8 cellular contexts compared by ENCODE assay signal in the genomic region with DNA sequence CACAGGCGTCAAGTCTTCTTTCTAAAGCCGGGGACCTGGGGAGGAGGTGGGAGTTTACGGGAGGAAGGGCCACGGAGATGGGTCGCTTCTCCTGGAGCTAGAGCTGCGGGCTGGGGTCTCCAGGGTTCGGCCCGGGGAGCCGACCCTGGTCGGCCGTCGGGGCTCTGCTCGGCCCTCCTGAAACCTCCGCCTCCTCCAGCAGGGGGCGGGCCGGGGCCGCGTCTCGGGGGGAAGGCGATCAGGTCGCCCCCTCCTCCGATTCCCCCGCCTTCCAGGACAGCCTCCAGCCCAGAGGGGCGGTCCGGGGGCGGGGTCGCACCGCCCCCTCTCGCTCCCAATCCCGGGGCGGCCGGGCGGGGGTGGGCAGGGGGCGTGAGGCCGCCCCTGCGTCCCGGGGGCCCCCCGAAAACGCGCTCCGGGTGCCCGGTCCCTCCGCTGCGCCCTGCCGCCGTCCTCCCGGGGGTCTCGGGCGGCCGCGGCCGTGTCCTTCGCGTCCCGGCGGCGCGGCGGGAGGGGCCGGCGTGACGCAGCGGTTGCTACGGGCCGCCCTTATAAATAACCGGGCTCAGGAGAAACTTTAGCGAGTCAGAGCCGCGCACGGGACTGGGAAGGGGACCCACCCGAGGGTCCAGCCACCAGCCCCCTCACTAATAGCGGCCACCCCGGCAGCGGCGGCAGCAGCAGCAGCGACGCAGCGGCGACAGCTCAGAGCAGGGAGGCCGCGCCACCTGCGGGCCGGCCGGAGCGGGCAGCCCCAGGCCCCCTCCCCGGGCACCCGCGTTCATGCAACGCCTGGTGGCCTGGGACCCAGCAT. TPM values are rescaled to one million over a fixed set of nuclear protein-coding genes. Genes with fewer than 3 reads are reported as not detected.
A peak's percentile ranks its signal among the peaks of the same experiment; 100 is the strongest.
DNase-seq lines count a peak whose midpoint lies in the region; ATAC-seq, FAIRE-seq and TF ChIP-seq lines count a peak whose summit lies in the region.

Gene CEBPB, plus strand, starts transcription at position 580 of the 814 bp plus-strand sequence. Its CDS starts 204 bp downstream, at position 784.

- H3K4me2 ChIP-seq in HepG2 (ENCODE audit: low read depth, low read length): peak within 1 kb of the TSS; percentile 100

- TF ChIP-seq RAD21 in HepG2 (CRISPR knock-in tag; IDR thresholded peaks at IDR 0.05): peak; percentile 96

- H3K4me1 ChIP-seq in HepG2 (ENCODE audit: insufficient read depth, low read length): peaks cover 72% of the 10 kb centered on the region

- POLR2A ChIA-PET in HepG2 (lab: Yijun Ruan, JAX): interaction anchor here (0.5 to 6.3 kb wide), 34 partner anchors 12 to 404 kb away, joined by 3 to 98 read pairs (median 8); partner anchors contain the start of gene PTPN1

- no peaks in the 10 kb centered on the region for H3K9me3 ChIP-seq in HepG2 (ENCODE audit: low read length)

- no peaks in the 10 kb centered on the region; a peak in 1 of 5 replicates for H3K27me3 ChIP-seq in HepG2 (ENCODE audit: control insufficient read depth in 1 of 2, insufficient read depth in 2 of 2, low read length in 2 of 2)

- peak in 1 of 2 experiments; percentile 99; a peak in 2 of 4 replicates for TF ChIP-seq POLR2A in HepG2 (IDR thresholded peaks at IDR 0.05; ENCODE audit: insufficient read depth in 1 of 2, low read depth in 2 of 2, low read length in 2 of 2)

- DNase-seq in NCI-H1436 (lab: John Stamatoyannopoulos, UW): peak; percentile 84
- no peak for DNase-seq in NCI-H1436 treated with DMSO at 0.1 percent for 48 hours (lab: John Stamatoyannopoulos, UW)
- peak; percentile 45 to 92 for DNase-seq in NCI-H526 (lab: John Stamatoyannopoulos, UW)
- DNase-seq in activated CD4-positive, alpha-beta T cell treated with anti-CD3 and anti-CD28 coated beads, Interleukin-2, amount 50 U/mL, for 1 hour: peak; percentile 81
- peak; percentile 80 for DNase-seq in dedifferentiated amniotic fluid mesenchymal stem cell (ENCODE audit: extremely low spot score)
- peak; percentile 90 for DNase-seq in HepG2 (ENCODE audit: low spot score)
- peak; percentile 82 for DNase-seq in stimulated activated CD4-positive, alpha-beta T cell treated with anti-CD3 and anti-CD28 coated beads, Interleukin-4, amount 100 ng/mL, for 24 hours

- peaks cover 1 to 14% of the 10 kb centered on the region in 2 experiments; a peak in 2 of 5 replicates for H3K36me3 ChIP-seq in HepG2 (replicated peaks in 1 of 2; ENCODE audit: control insufficient read depth in 1 of 2, insufficient read depth in 2 of 2, low read length in 2 of 2)

- ATAC-seq in HG03103 (IDR thresholded peaks at IDR 0.05; ENCODE audit: low read depth, unreplicated experiment): peak; percentile 36
- peak; percentile 46 for ATAC-seq in HepG2

- peak within 1 kb of the TSS; percentile 97 for H3K9ac ChIP-seq in HepG2 (ENCODE audit: insufficient read depth, low read depth, low read length)

- under 1% methylated on average over 29 of the region's 89 CpGs for WGBS in HepG2 (ENCODE audit: low lambda C conversion rate)

- intact Hi-C loops in HepG2 (cut with micrococcal nuclease; ENCODE audit: unreplicated experiment): loop anchor here (1.0 to 10.0 kb wide), 5 partner anchors 54 to 270 kb away; no protein-coding TSS in a partner anchor

- H4K20me1 ChIP-seq in HepG2 (ENCODE audit: insufficient read depth, low read length): peaks cover 35% of the 10 kb centered on the region

- no TSS peak for BruUV-seq in HepG2 (replicated peaks; lab: Mats Ljungman, UMichigan)

- no peak within 1 kb of the TSS for H2AFZ ChIP-seq in HepG2 (ENCODE audit: low read length)

- CTCF ChIA-PET in HepG2 (lab: Yijun Ruan, JAX; ENCODE audit: low intra/inter-chr PET ratio, low total read pairs): interaction anchor here (1.2 to 6.6 kb wide), 3 partner anchors 154 to 389 kb away, joined by 4 to 138 read pairs (median 11); no protein-coding TSS in a partner anchor

- in situ Hi-C loops in HepG2 (cut with HindIII; ENCODE audit: extremely low pct_ligation_motif_present, low pct_unique_long_range_greater_than_20kb): loop anchor here (5.0 kb wide), 1 partner anchor 82 kb away; no protein-coding TSS in a partner anchor

- FAIRE-seq in HepG2 (lab: Jason Lieb, UNC): no peak

- TF ChIP-seq EP300 in HepG2 (IDR thresholded peaks at IDR 0.05; ENCODE audit: low read depth in 2 of 2, low read length in 2 of 2) (peak; percentile 31 to 43; a peak in 1 of 4 replicates), HepG2 (CRISPR knock-in tag; IDR thresholded peaks at IDR 0.05; ENCODE audit: borderline replicate concordance) (peak; percentile 42; the same call in 1 of the 2 replicates)

- H3K4me3 ChIP-seq in HepG2 (replicated peaks in 1 of 3; ENCODE audit: insufficient read depth in 1 of 3, low read depth in 2 of 3, low read length in 3 of 3): peak within 1 kb of the TSS; percentile 80 to 99 (median 95)

- TF ChIP-seq CTCF in HepG2 (CRISPR knock-in tag; IDR thresholded peaks at IDR 0.05): peak; percentile 96

- H3K27ac ChIP-seq in HepG2 (ENCODE audit: extremely low read length, insufficient read depth, low read length): peak within 1 kb of the TSS; percentile 79

- H3K79me2 ChIP-seq in HepG2 (ENCODE audit: insufficient read depth, low read length): peaks cover 25% of the 10 kb centered on the region

TF ChIP-seq in HepG2, 621 proteins besides CTCF, POLR2A, EP300 and RAD21 (continues in another document):
- peak; percentile 90 for TF ChIP-seq ZNF124 (CRISPR knock-in tag; IDR thresholded peaks at IDR 0.05)
- TF ChIP-seq ZBTB10 (CRISPR knock-in tag; IDR thresholded peaks at IDR 0.05; ENCODE audit: borderline replicate concordance): peak; percentile 98
- peak; percentile 88; the same call in 1 of the 2 replicates for TF ChIP-seq ZFP36L2 (CRISPR knock-in tag; IDR thresholded peaks at IDR 0.05)
- peak; percentile 91 for TF ChIP-seq BHLHE40 (IDR thresholded peaks at IDR 0.05; ENCODE audit: low read length)
- TF ChIP-seq FOSL2 (CRISPR knock-in tag; IDR thresholded peaks at IDR 0.05): peak; percentile 76
- peak; percentile 75 for TF ChIP-seq PHF5A (CRISPR knock-in tag; IDR thresholded peaks at IDR 0.05; ENCODE audit: low read depth, unreplicated experiment)
- TF ChIP-seq KAT7 (CRISPR knock-in tag; IDR thresholded peaks at IDR 0.05; ENCODE audit: borderline replicate concordance): peak; percentile 95
- TF ChIP-seq ZKSCAN1 (IDR thresholded peaks at IDR 0.05; ENCODE audit: low read length): 0 out of 2 replicates have a peak, but pooled peaks have one; percentile 13
- TF ChIP-seq, protein P1, sequence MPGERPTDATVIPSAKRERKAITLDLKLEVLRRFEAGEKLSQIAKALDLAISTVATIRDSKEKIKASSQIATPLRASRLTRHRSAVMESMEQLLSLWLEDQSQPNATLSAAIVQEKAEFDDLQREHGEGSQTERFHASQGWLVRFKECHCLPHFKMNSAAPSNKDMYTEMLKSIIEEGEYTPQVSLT (CRISPR knock-in tag; IDR thresholded peaks at IDR 0.05; ENCODE audit: borderline replicate concordance, low read depth): no peak; the same call in 1 of the 2 replicates
- TF ChIP-seq STAT5B (CRISPR knock-in tag; IDR thresholded peaks at IDR 0.05): peak; percentile 42; the same call in 1 of the 2 replicates
- TF ChIP-seq NBN (conservative IDR thresholded peaks at IDR 0.05): no peak
- no peak; the same call in 1 of the 2 replicates for TF ChIP-seq ZNF567 (CRISPR knock-in tag; IDR thresholded peaks at IDR 0.05; ENCODE audit: borderline replicate concordance)
- 0 out of 2 replicates have a peak, but pooled peaks have one; percentile 19 for TF ChIP-seq TCF7 (IDR thresholded peaks at IDR 0.05; ENCODE audit: low read depth)

RNA-seq across cellular contexts. Expression of gene CEBPB, which starts in this region (rescaled TPM):
- total RNA-seq in HepG2 (2016; rRNA removed; fragmentation: Illumina TruSeq; extraction: Trizol): 12.1 and 18.5 TPM in 2 replicates
- total RNA-seq in HepG2 (2016; cell fraction: cytosol; rRNA removed; fragmentation: Illumina TruSeq; extraction: Trizol; ENCODE audit: low read depth): 9.1 and 9.9 TPM in 2 replicates
- 11.0 and 17.4 TPM in 2 replicates for total RNA-seq in HepG2 (2016; cell fraction: insoluble cytoplasmic fraction; rRNA removed; fragmentation: Illumina TruSeq; extraction: Trizol)
- total RNA-seq in HepG2 (2016; cell fraction: membrane; rRNA removed; fragmentation: Illumina TruSeq; extraction: Trizol): 19.9 and 21.0 TPM in 2 replicates
- 8.1 and 9.8 TPM in 2 replicates for total RNA-seq in HepG2 (2016; cell fraction: nucleus; rRNA removed; fragmentation: Illumina TruSeq; extraction: Trizol)
- 28.2 and 43.0 TPM in 2 replicates for polyA plus RNA-seq in HepG2 (2011; rRNA removed)
- 31.3 and 41.1 TPM in 2 replicates for polyA plus RNA-seq in HepG2 (2011; cell fraction: cytosol; rRNA removed)
- polyA plus RNA-seq in HepG2 (2011; cell fraction: nucleus; rRNA removed): 47.8 and 49.8 TPM in 2 replicates
- 33.9 and 49.4 TPM in 2 replicates for polyA plus RNA-seq in HepG2 (2012)
- 8.7 and 9.3 TPM in 2 replicates for polyA plus RNA-seq in HepG2 (2016; cell fraction: cytosol; fragmentation: Illumina TruSeq; extraction: Trizol; ENCODE audit: low read depth)
- 24.7 and 26.6 TPM in 2 replicates for polyA plus RNA-seq in HepG2 (2016; cell fraction: insoluble cytoplasmic fraction; fragmentation: Illumina TruSeq; extraction: Trizol; ENCODE audit: low read depth)
- 16.8 and 19.0 TPM in 2 replicates for polyA plus RNA-seq in HepG2 (2016; cell fraction: membrane; fragmentation: Illumina TruSeq; extraction: Trizol; ENCODE audit: low read depth)
- 21.1 and 24.6 TPM in 2 replicates for polyA plus RNA-seq in HepG2 (2016; cell fraction: nucleus; fragmentation: Illumina TruSeq; extraction: Trizol; ENCODE audit: insufficient read depth, low read depth)
- polyA minus RNA-seq in HepG2 (2011; rRNA and poly(A)+ RNA removed; ENCODE audit: low replicate concordance): 12.1 and 28.5 TPM in 2 replicates
- polyA minus RNA-seq in HepG2 (2011; cell fraction: cytosol; rRNA and poly(A)+ RNA removed): 56.9 and 63.6 TPM in 2 replicates
- 21.4 and 26.7 TPM in 2 replicates for polyA minus RNA-seq in HepG2 (2011; cell fraction: nucleus; rRNA and poly(A)+ RNA removed)
